Comparison of ENCODE assay signal across 1 cellular context in the genomic region with DNA sequence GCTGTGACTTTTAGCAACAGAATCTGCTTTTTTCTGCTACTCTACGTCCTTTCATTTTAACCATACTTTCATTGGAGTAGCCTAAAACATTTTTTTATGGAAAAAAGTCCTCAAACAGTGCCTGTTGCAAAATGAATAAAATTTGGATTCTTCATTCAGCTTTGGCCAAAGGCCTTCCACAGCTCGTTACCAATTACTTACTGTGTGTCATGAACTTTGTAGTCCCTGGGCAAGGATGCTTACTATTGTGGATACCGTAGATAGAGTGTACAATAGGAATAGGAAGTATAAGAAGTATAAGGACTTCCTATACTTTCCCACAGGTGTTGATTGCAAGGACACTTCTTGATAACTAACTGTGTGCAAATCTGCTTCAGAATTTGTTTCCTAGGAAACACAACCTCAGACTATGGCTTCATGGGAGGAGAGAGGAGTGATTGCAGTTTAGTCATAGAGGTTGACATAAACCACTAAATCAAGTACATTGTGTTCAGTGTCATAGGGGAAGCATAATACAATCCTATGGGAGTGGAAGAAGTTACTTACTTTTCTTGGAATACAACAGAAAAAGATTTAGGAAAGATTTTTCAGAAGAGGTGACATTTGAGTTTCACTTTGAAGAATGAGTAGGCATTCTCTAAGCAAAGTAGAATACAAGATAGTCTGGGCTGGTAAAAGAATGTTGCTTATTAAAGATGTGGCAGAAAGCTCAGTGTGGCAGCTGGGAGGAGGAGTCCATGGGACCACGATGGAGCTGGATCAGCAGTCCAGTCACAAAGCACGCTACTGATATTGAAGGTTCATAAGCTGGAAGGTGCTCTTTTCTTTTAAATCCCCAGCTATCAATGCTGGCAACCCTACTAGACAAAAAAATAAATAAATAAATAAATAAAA.
TF ChIP-seq lines count a peak whose summit lies in the region.

No MANE protein-coding gene starts in this region.

TF ChIP-seq in SK-N-SH treated with all-trans-retinoic acid at 6 μM for 48 hours, 23 proteins besides CTCF, POLR2A, EP300 and RAD21 (continued from another document):
- TF ChIP-seq PPARA (CRISPR knock-in tag; IDR thresholded peaks at IDR 0.05; ENCODE audit: borderline replicate concordance) (no peak), ZFP3 (CRISPR knock-in tag; IDR thresholded peaks at IDR 0.05) (no peak), TOX (CRISPR knock-in tag; IDR thresholded peaks at IDR 0.05; ENCODE audit: borderline replicate concordance) (no peak), ESRRG (CRISPR knock-in tag; IDR thresholded peaks at IDR 0.05) (no peak), ARNTL (CRISPR knock-in tag; IDR thresholded peaks at IDR 0.05; ENCODE audit: borderline replicate concordance, low read depth) (no peak)
- TF ChIP-seq, protein P1, sequence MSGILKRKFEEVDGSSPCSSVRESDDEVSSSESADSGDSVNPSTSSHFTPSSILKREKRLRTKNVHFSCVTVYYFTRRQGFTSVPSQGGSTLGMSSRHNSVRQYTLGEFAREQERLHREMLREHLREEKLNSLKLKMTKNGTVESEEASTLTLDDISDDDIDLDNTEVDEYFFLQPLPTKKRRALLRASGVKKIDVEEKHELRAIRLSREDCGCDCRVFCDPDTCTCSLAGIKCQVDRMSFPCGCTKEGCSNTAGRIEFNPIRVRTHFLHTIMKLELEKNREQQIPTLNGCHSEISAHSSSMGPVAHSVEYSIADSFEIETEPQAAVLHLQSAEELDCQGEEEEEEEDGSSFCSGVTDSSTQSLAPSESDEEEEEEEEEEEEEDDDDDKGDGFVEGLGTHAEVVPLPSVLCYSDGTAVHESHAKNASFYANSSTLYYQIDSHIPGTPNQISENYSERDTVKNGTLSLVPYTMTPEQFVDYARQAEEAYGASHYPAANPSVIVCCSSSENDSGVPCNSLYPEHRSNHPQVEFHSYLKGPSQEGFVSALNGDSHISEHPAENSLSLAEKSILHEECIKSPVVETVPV (CRISPR knock-in tag; IDR thresholded peaks at IDR 0.05), result no peak
- TF ChIP-seq, protein P2, sequence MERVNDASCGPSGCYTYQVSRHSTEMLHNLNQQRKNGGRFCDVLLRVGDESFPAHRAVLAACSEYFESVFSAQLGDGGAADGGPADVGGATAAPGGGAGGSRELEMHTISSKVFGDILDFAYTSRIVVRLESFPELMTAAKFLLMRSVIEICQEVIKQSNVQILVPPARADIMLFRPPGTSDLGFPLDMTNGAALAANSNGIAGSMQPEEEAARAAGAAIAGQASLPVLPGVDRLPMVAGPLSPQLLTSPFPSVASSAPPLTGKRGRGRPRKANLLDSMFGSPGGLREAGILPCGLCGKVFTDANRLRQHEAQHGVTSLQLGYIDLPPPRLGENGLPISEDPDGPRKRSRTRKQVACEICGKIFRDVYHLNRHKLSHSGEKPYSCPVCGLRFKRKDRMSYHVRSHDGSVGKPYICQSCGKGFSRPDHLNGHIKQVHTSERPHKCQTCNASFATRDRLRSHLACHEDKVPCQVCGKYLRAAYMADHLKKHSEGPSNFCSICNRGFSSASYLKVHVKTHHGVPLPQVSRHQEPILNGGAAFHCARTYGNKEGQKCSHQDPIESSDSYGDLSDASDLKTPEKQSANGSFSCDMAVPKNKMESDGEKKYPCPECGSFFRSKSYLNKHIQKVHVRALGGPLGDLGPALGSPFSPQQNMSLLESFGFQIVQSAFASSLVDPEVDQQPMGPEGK (CRISPR knock-in tag; IDR thresholded peaks at IDR 0.05; ENCODE audit: borderline replicate concordance), result no peak
- TF ChIP-seq, protein P3, sequence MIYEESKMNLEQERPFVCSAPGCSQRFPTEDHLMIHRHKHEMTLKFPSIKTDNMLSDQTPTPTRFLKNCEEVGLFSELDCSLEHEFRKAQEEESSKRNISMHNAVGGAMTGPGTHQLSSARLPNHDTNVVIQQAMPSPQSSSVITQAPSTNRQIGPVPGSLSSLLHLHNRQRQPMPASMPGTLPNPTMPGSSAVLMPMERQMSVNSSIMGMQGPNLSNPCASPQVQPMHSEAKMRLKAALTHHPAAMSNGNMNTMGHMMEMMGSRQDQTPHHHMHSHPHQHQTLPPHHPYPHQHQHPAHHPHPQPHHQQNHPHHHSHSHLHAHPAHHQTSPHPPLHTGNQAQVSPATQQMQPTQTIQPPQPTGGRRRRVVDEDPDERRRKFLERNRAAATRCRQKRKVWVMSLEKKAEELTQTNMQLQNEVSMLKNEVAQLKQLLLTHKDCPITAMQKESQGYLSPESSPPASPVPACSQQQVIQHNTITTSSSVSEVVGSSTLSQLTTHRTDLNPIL (CRISPR knock-in tag; IDR thresholded peaks at IDR 0.05; ENCODE audit: low read depth), result no peak
